ENCODE assay signal across 9 cellular contexts in genomic region chr13:50685491-50685890, GRCh38.
DNase-seq lines count a peak whose midpoint lies in the region; ATAC-seq and TF ChIP-seq lines count a peak whose summit lies in the region.
"Had no signal": no experiment of that assay in that cellular context is flagged by ENCODE, and none has a peak within 500 bp of the region (broad histone marks: within the 10 kb centered on the region; RNA-seq: fewer than 3 reads in every experiment).

No MANE protein-coding gene starts in this region.

- H3K36me3 Mint-ChIP-seq in type B pancreatic cell, result peaks cover 3% of the 10 kb centered on the region
- H3K36me3 Mint-ChIP-seq: naive B cell had no signal

- H4K8ac ChIP-seq in neuronal stem cell (ENCODE audit: low read depth, low read length), result no peak overlapping the region

- H2AK5ac ChIP-seq in neuronal stem cell (ENCODE audit: low read depth, low read length), result no peak overlapping the region

- H4K20me1 ChIP-seq in DND-41 (ENCODE audit: insufficient read depth, low read length), result no peaks in the 10 kb centered on the region

- no peak overlapping the region for H3K4ac ChIP-seq in neuronal stem cell (ENCODE audit: low read length)

- no peaks in the 10 kb centered on the region for H3K79me2 ChIP-seq in DND-41 (ENCODE audit: insufficient read depth, low read length)

- no peak overlapping the region for H3K27ac Mint-ChIP-seq in type B pancreatic cell

- H3K4me3 ChIP-seq in DND-41 (ENCODE audit: low read depth in 1 of 2, low read length in 2 of 2) (no peak overlapping the region), epithelial cell of esophagus (ENCODE audit: low read length) (no peak overlapping the region), neuronal stem cell (ENCODE audit: low read length in 2 of 2) (no peak overlapping the region)

- H3K23ac ChIP-seq in neuronal stem cell (ENCODE audit: low read depth, low read length, poor library complexity), result no peak overlapping the region

- H2BK12ac ChIP-seq in neuronal stem cell (ENCODE audit: low read length), result no peak overlapping the region

- H3K4me3 Mint-ChIP-seq in type B pancreatic cell, result no peak overlapping the region

- H2BK5ac ChIP-seq in neuronal stem cell (ENCODE audit: low read length), result no peak overlapping the region

- no peak overlapping the region for H2BK120ac ChIP-seq in neuronal stem cell (ENCODE audit: low read depth, low read length)

- H3K14ac ChIP-seq in neuronal stem cell (ENCODE audit: low read length), result no peak overlapping the region

- ATAC-seq in DND-41 (ENCODE audit: insufficient read depth, low read depth), result peak; percentile 58
- no peak for ATAC-seq in GM18517 (IDR thresholded peaks at IDR 0.05; ENCODE audit: unreplicated experiment)
- no peak for ATAC-seq in HG02840 (IDR thresholded peaks at IDR 0.05; ENCODE audit: low FRiP score, unreplicated experiment)
- ATAC-seq in GM18502 (IDR thresholded peaks at IDR 0.05; ENCODE audit: poor library complexity, unreplicated experiment), result no peak

- H3K79me1 ChIP-seq in neuronal stem cell (ENCODE audit: low read depth, low read length), result no peaks in the 10 kb centered on the region

- H3K18ac ChIP-seq in neuronal stem cell (ENCODE audit: low read length), result no peak overlapping the region

- H3K27me3 ChIP-seq in DND-41 (ENCODE audit: insufficient read depth, low read length, poor library complexity) (no peaks in the 10 kb centered on the region), neuronal stem cell (ENCODE audit: control insufficient read depth in 3 of 3, insufficient read depth in 3 of 3, low read depth in 1 of 3, low read length in 3 of 3) (no peaks in the 10 kb centered on the region)

- no peak overlapping the region for H4K91ac ChIP-seq in neuronal stem cell (ENCODE audit: low read depth, low read length, poor library complexity)

- H3K4me2 ChIP-seq in DND-41 (ENCODE audit: insufficient read depth, low read length), result peak overlapping the region; percentile 52
- H3K4me2 ChIP-seq in neuronal stem cell (ENCODE audit: insufficient read depth, low read length, poor library complexity, severe bottlenecking), result no peak overlapping the region

- no peak overlapping the region for H2BK15ac ChIP-seq in neuronal stem cell (ENCODE audit: low read length)

- H3K9ac ChIP-seq in DND-41 (ENCODE audit: low read depth, low read length) (peak overlapping the region; percentile 35), neuronal stem cell (ENCODE audit: low read depth, low read length, poor library complexity) (no peak overlapping the region)

- H3K27ac ChIP-seq in DND-41 (ENCODE audit: low read length), result peak overlapping the region; percentile 83
- peak overlapping the region; percentile 29 for H3K27ac ChIP-seq in neuronal stem cell (replicated peaks; ENCODE audit: low read length)

- H3K27me3 Mint-ChIP-seq in type B pancreatic cell, result no peaks in the 10 kb centered on the region
- H3K27me3 Mint-ChIP-seq: naive B cell had no signal

- H3K9me3 ChIP-seq in DND-41 (ENCODE audit: insufficient read depth, low read length, severe bottlenecking), result no peaks in the 10 kb centered on the region
- no peaks in the 10 kb centered on the region for H3K9me3 ChIP-seq in neuronal stem cell (replicated peaks in 1 of 2; ENCODE audit: control insufficient read depth in 2 of 2, insufficient read depth in 1 of 2, low read depth in 1 of 2, low read length in 2 of 2)

- no CpG with 5 or more reads among the region's 3 CpGs for WGBS in neuronal stem cell (ENCODE audit: extremely low coverage in 2 of 2, insufficient read length in 2 of 2, insufficient replicate concordance in 1 of 2), 2 donors

- no peaks in the 10 kb centered on the region for H3K9me3 Mint-ChIP-seq in type B pancreatic cell

- TF ChIP-seq CTCF in DND-41 (IDR thresholded peaks at IDR 0.05; ENCODE audit: borderline replicate concordance, extremely low read depth, low read length, poor library complexity, severe bottlenecking), result no peak
- no peak for TF ChIP-seq CTCF in epithelial cell of esophagus (IDR thresholded peaks at IDR 0.05; ENCODE audit: insufficient read depth, low read depth, low read length, missing control alignments)
- TF ChIP-seq CTCF in type B pancreatic cell (conservative IDR thresholded peaks at IDR 0.05), result no peak

- no peaks in the 10 kb centered on the region for H3K36me3 ChIP-seq in DND-41 (ENCODE audit: insufficient read depth, low read length)
- H3K36me3 ChIP-seq in neuronal stem cell (replicated peaks in 1 of 2; ENCODE audit: control insufficient read depth in 2 of 2, insufficient read depth in 2 of 2, low read length in 2 of 2), result no peaks in the 10 kb centered on the region

- DNase-seq in DND-41 (peak; percentile 78), NCI-H82 treated with DMSO at 0.1 percent for 48 hours (lab: John Stamatoyannopoulos, UW; ENCODE audit: unreplicated experiment) (peak; percentile 48), epithelial cell of esophagus (ENCODE audit: low read depth) (peak; percentile 46), neuronal stem cell (ENCODE audit: low spot score) (no peak), type B pancreatic cell (ENCODE audit: extremely low spot score, unreplicated experiment) (no peak)
- DNase-seq: naive B cell had no signal

- H2AFZ ChIP-seq in DND-41 (ENCODE audit: low read depth, low read length), result 0 out of 2 replicates have a peak overlapping the region, but pooled peaks have one; percentile 4
- H2AFZ ChIP-seq in neuronal stem cell (ENCODE audit: low read length), result peak overlapping the region; percentile 56

- H3K4me1 Mint-ChIP-seq in type B pancreatic cell (ENCODE audit: unreplicated experiment), result peaks cover 19% of the 10 kb centered on the region

- H3K4me1 ChIP-seq in DND-41 (ENCODE audit: insufficient read depth, low read length), result peaks cover 62% of the 10 kb centered on the region
- peaks cover 0 to 8% of the 10 kb centered on the region in 2 donors for H3K4me1 ChIP-seq in neuronal stem cell (ENCODE audit: control insufficient read depth in 2 of 2, insufficient read depth in 1 of 2, low read depth in 1 of 2, low read length in 2 of 2)

Comparison
In these comparisons a context has a peak if more than half of its experiments do, and no peak if none do; other contexts are left out.
1. DNase-seq: peak in DND-41 (single experiment), NCI-H82 treated with DMSO at 0.1 percent for 48 hours (single experiment) and epithelial cell of esophagus (single experiment); none in neuronal stem cell (single experiment) and type B pancreatic cell (single experiment).